In genomic region chr4:169774466-169775445, GRCh38 we compare ENCODE assay signal across 9 cellular contexts. TPM values are rescaled to one million over a fixed set of nuclear protein-coding genes. Genes with fewer than 3 reads are reported as not detected.
DNase-seq lines count a peak whose midpoint lies in the region; ATAC-seq and TF ChIP-seq lines count a peak whose summit lies in the region.
"Had no signal": no experiment of that assay in that cellular context is flagged by ENCODE, and none has a peak within 500 bp of the region (broad histone marks: within the 10 kb centered on the region; RNA-seq: fewer than 3 reads in every experiment).

No MANE protein-coding gene starts in this region.

- no peaks in the 10 kb centered on the region for H4K20me1 ChIP-seq in Karpas-422 (ENCODE audit: insufficient read depth, low read depth, low read length)

- peaks cover 8% of the 10 kb centered on the region for H3K9me3 ChIP-seq in WERI-Rb-1 (ENCODE audit: severe bottlenecking)
- no peaks in the 10 kb centered on the region for H3K9me3 ChIP-seq in Karpas-422 (ENCODE audit: low read length)

- no peaks in the 10 kb centered on the region for H3K27me3 ChIP-seq in WERI-Rb-1 (ENCODE audit: insufficient read depth, low read depth, severe bottlenecking)
- H3K27me3 ChIP-seq in Karpas-422 (ENCODE audit: low read length) = no peaks in the 10 kb centered on the region

- H3K4me1 ChIP-seq in Karpas-422 (ENCODE audit: low read length) = no peaks in the 10 kb centered on the region

- H3K36me3 ChIP-seq in WERI-Rb-1 (no peaks in the 10 kb centered on the region), Karpas-422 (ENCODE audit: insufficient read depth, low read length) (no peaks in the 10 kb centered on the region)

- DNase-seq in activated naive CD8-positive, alpha-beta T cell treated with anti-CD3 and anti-CD28 coated beads, Interleukin-2, amount 50 U/mL, for 24 hours = peak; percentile 24
- DNase-seq in immature natural killer cell (peak; percentile 9 to 22 (median 17)), WERI-Rb-1 (no peak), osteocyte (ENCODE audit: extremely low spot score, unreplicated experiment) (no peak), NCI-H2227 (lab: John Stamatoyannopoulos, UW; ENCODE audit: unreplicated experiment) (no peak), Karpas-422 (no peak)

- no peak overlapping the region for H3K4me2 ChIP-seq in Karpas-422 (ENCODE audit: low read depth, low read length, poor library complexity, severe bottlenecking)

- peak; percentile 60 for ATAC-seq in HG03432 (IDR thresholded peaks at IDR 0.05; ENCODE audit: unreplicated experiment)
- peak; percentile 28 for ATAC-seq in activated naive CD8-positive, alpha-beta T cell treated with anti-CD3 and anti-CD28 coated beads, Interleukin-2, amount 50 U/mL, for 24 hours
- peak; percentile 50 for ATAC-seq in stimulated activated memory B cell treated with anti-CD40 and anti-IgM and Interleukin-4, amounts not matched to agents 10 μg/mL and 1 μg/mL and 100 μg/mL, for 72 hours

- no peaks in the 10 kb centered on the region for H3K9me3 Mint-ChIP-seq in activated naive CD8-positive, alpha-beta T cell treated with anti-CD3 and anti-CD28 coated beads, Interleukin-2, amount 50 U/mL, for 24 hours
- H3K9me3 Mint-ChIP-seq in immature natural killer cell = peaks cover 0 to 4% (median 0%) of the 10 kb centered on the region in 6 donors
- H3K9me3 Mint-ChIP-seq in stimulated activated memory B cell treated with anti-CD40 and anti-IgM and Interleukin-4, amounts not matched to agents 10 μg/mL and 1 μg/mL and 100 μg/mL, for 72 hours = peaks cover 2% of the 10 kb centered on the region
- no peaks in the 10 kb centered on the region for H3K9me3 Mint-ChIP-seq in osteocyte (ENCODE audit: unreplicated experiment)

- no peaks in the 10 kb centered on the region for H3K9me2 ChIP-seq in Karpas-422 (replicated peaks; ENCODE audit: insufficient read depth, low read length)

- H3K4me3 ChIP-seq in WERI-Rb-1 (ENCODE audit: low read depth, low read length) (no peak overlapping the region), Karpas-422 (ENCODE audit: low read length) (no peak overlapping the region)

- peak overlapping the region; percentile 17 for H3K4me3 Mint-ChIP-seq in activated naive CD8-positive, alpha-beta T cell treated with anti-CD3 and anti-CD28 coated beads, Interleukin-2, amount 50 U/mL, for 24 hours
- H3K4me3 Mint-ChIP-seq in immature natural killer cell (peak overlapping the region; percentile 27 to 65 (median 49)), osteocyte (ENCODE audit: unreplicated experiment) (no peak overlapping the region)
- H3K4me3 Mint-ChIP-seq in stimulated activated memory B cell treated with anti-CD40 and anti-IgM and Interleukin-4, amounts not matched to agents 10 μg/mL and 1 μg/mL and 100 μg/mL, for 72 hours = peak overlapping the region; percentile 43
- H3K4me3 Mint-ChIP-seq: neural crest cell had no signal

- H2AFZ ChIP-seq in Karpas-422 (ENCODE audit: low read length) = no peak overlapping the region

- H3K27ac Mint-ChIP-seq in activated naive CD8-positive, alpha-beta T cell treated with anti-CD3 and anti-CD28 coated beads, Interleukin-2, amount 50 U/mL, for 24 hours = no peak overlapping the region
- H3K27ac Mint-ChIP-seq in immature natural killer cell (no peak overlapping the region), osteocyte (ENCODE audit: unreplicated experiment) (no peak overlapping the region)
- H3K27ac Mint-ChIP-seq in stimulated activated memory B cell treated with anti-CD40 and anti-IgM and Interleukin-4, amounts not matched to agents 10 μg/mL and 1 μg/mL and 100 μg/mL, for 72 hours = no peak overlapping the region

- H3K9ac ChIP-seq in Karpas-422 (ENCODE audit: low read length) = no peak overlapping the region

- H3K27ac ChIP-seq in WERI-Rb-1 (no peak overlapping the region), Karpas-422 (ENCODE audit: low read length) (no peak overlapping the region)

- no peaks in the 10 kb centered on the region for H3K79me2 ChIP-seq in Karpas-422 (ENCODE audit: low read length)

- H3K4me1 Mint-ChIP-seq in activated naive CD8-positive, alpha-beta T cell treated with anti-CD3 and anti-CD28 coated beads, Interleukin-2, amount 50 U/mL, for 24 hours = peaks cover 3% of the 10 kb centered on the region
- H3K4me1 Mint-ChIP-seq in immature natural killer cell (peaks cover 1 to 6% of the 10 kb centered on the region in 2 donors), osteocyte (ENCODE audit: unreplicated experiment) (peaks cover 3% of the 10 kb centered on the region)
- peaks cover 13% of the 10 kb centered on the region for H3K4me1 Mint-ChIP-seq in stimulated activated memory B cell treated with anti-CD40 and anti-IgM and Interleukin-4, amounts not matched to agents 10 μg/mL and 1 μg/mL and 100 μg/mL, for 72 hours
- H3K4me1 Mint-ChIP-seq: neural crest cell had no signal

- peaks cover 17% of the 10 kb centered on the region for H3K27me3 Mint-ChIP-seq in activated naive CD8-positive, alpha-beta T cell treated with anti-CD3 and anti-CD28 coated beads, Interleukin-2, amount 50 U/mL, for 24 hours
- H3K27me3 Mint-ChIP-seq in immature natural killer cell (ENCODE audit: low read depth in 3 of 3) (peaks cover 7 to 19% (median 9%) of the 10 kb centered on the region in 3 donors), osteocyte (ENCODE audit: unreplicated experiment) (no peaks in the 10 kb centered on the region)
- H3K27me3 Mint-ChIP-seq in stimulated activated memory B cell treated with anti-CD40 and anti-IgM and Interleukin-4, amounts not matched to agents 10 μg/mL and 1 μg/mL and 100 μg/mL, for 72 hours = peaks cover 35% of the 10 kb centered on the region

- H3K36me3 Mint-ChIP-seq in activated naive CD8-positive, alpha-beta T cell treated with anti-CD3 and anti-CD28 coated beads, Interleukin-2, amount 50 U/mL, for 24 hours (ENCODE audit: low read depth) = no peaks in the 10 kb centered on the region
- H3K36me3 Mint-ChIP-seq in immature natural killer cell (no peaks in the 10 kb centered on the region), osteocyte (ENCODE audit: unreplicated experiment) (no peaks in the 10 kb centered on the region)
- H3K36me3 Mint-ChIP-seq in stimulated activated memory B cell treated with anti-CD40 and anti-IgM and Interleukin-4, amounts not matched to agents 10 μg/mL and 1 μg/mL and 100 μg/mL, for 72 hours = no peaks in the 10 kb centered on the region

- TF ChIP-seq CTCF in WERI-Rb-1 (IDR thresholded peaks at IDR 0.05; ENCODE audit: low read depth, low read length) = no peak
- no peak for TF ChIP-seq CTCF in osteocyte (IDR thresholded peaks at IDR 0.05)

RNA-seq across cellular contexts. Expression of gene HPF1, which starts 17.0 kb away (rescaled TPM):
- polyA plus RNA-seq in immature natural killer cell = 10 to 100 TPM; 36.7 to 46.0 (median 43.0) TPM
- 19.0 and 23.5 TPM in 2 replicates for total RNA-seq in osteocyte
- 13.2 and 18.2 TPM in 2 replicates for total RNA-seq in Karpas-422 (2014; rRNA removed; shearing (Covaris generic); ENCODE audit: low replicate concordance)

Comparison
In these comparisons a context has a peak if more than half of its experiments do, and no peak if none do; other contexts are left out.
1. DNase-seq: peak in activated naive CD8-positive, alpha-beta T cell treated with anti-CD3 and anti-CD28 coated beads, Interleukin-2, amount 50 U/mL, for 24 hours (single experiment) and immature natural killer cell (3 of 3); none in WERI-Rb-1 (single experiment), osteocyte (single experiment), NCI-H2227 (single experiment) and Karpas-422 (single experiment).
2. Peak in every context shown above with its lines, with median percentiles within 50 percentile points of each other: ATAC-seq.